22 cellular contexts compared by ENCODE assay signal in the genomic region with DNA sequence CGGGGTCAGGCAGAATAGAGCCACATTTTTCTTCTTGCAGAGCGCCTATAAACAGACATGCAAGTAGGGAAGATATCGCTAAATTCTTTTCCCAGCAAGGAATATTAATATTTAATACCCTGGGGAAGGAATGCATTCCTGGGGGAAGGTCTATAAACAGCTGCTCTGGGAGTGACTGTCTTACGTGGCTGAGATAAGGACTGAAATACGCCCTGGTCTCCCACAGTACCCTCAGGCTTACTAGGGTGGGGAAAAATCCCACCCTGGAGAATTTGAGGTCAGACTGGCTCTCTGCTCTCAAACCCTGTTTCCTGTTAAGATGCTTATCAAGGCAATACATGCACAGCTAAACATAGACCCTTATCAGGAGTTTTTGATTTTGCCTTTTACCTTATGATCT.
"Had no signal": no experiment of that assay in that cellular context is flagged by ENCODE, and none has a peak within 500 bp of the region (broad histone marks: within the 10 kb centered on the region; RNA-seq: fewer than 3 reads in every experiment).

No MANE protein-coding gene starts in this region.

- H3K4me3 ChIP-seq: hepatocyte, left ventricle myocardium inferior, lung, ovary, right atrium auricular region, spleen, tibial nerve, uterus had no signal

- DNase-seq: islet precursor cell; left ventricle myocardium inferior; mesendoderm; naive B cell; ovary; small intestine; spleen; stimulated activated CD4-positive, alpha-beta T cell treated with anti-CD3 and anti-CD28 coated beads, Interleukin-4, amount 100 ng/mL, for 24 hours; stimulated activated naive CD4-positive, alpha-beta T cell treated with Interleukin-2 at 50 U/mL for 16 hours; stimulated activated naive CD8-positive, alpha-beta T cell treated with anti-CD3 and anti-CD28 coated beads, Interleukin-15, amount 100 ng/mL, for 72 hours; substantia nigra; uterus had no signal

- FAIRE-seq: small intestine had no signal

- H2AFZ ChIP-seq: hepatocyte had no signal

- H3K27ac Mint-ChIP-seq: mesothelial cell of epicardium; naive B cell; natural killer cell treated with Interleukin-12 subunit alpha and Interleukin-12 subunit beta and Interleukin-15 and Interleukin-18, amount 100 ng/mL, for 72 hours; progenitor cell of endocrine pancreas; stimulated activated effector memory CD8-positive, alpha-beta T cell treated with anti-CD3 and anti-CD28 coated beads, Interleukin-12 subunit alpha, Interleukin-12 subunit beta, amount 100 ng/mL, for 72 hours; stimulated activated naive CD8-positive, alpha-beta T cell treated with anti-CD3 and anti-CD28 coated beads, Interleukin-15, amount 100 ng/mL, for 72 hours; type B pancreatic cell had no signal

- H3K36me3 ChIP-seq: ovary, right atrium auricular region, uterus had no signal

- H3K27me3 ChIP-seq: hepatocyte, ovary, right atrium auricular region, spleen, tibial nerve, uterus had no signal

- H3K4me3 Mint-ChIP-seq: mesothelial cell of epicardium; naive B cell; natural killer cell treated with Interleukin-12 subunit alpha and Interleukin-12 subunit beta and Interleukin-15 and Interleukin-18, amount 100 ng/mL, for 72 hours; stimulated activated effector memory CD8-positive, alpha-beta T cell treated with anti-CD3 and anti-CD28 coated beads, Interleukin-12 subunit alpha, Interleukin-12 subunit beta, amount 100 ng/mL, for 72 hours; stimulated activated naive CD8-positive, alpha-beta T cell treated with anti-CD3 and anti-CD28 coated beads, Interleukin-15, amount 100 ng/mL, for 72 hours; type B pancreatic cell had no signal

- H3K27me3 Mint-ChIP-seq: naive B cell; natural killer cell treated with Interleukin-12 subunit alpha and Interleukin-12 subunit beta and Interleukin-15 and Interleukin-18, amount 100 ng/mL, for 72 hours; progenitor cell of endocrine pancreas; stimulated activated naive CD8-positive, alpha-beta T cell treated with anti-CD3 and anti-CD28 coated beads, Interleukin-15, amount 100 ng/mL, for 72 hours; type B pancreatic cell had no signal

- H3K9me3 ChIP-seq: ovary had no signal

- H3K79me2 ChIP-seq: hepatocyte had no signal

- ATAC-seq: natural killer cell treated with Interleukin-12 subunit alpha and Interleukin-12 subunit beta and Interleukin-15 and Interleukin-18, amount 100 ng/mL, for 72 hours; sciatic nerve; stimulated activated effector memory CD8-positive, alpha-beta T cell treated with anti-CD3 and anti-CD28 coated beads, Interleukin-12 subunit alpha, Interleukin-12 subunit beta, amount 100 ng/mL, for 72 hours; stimulated activated naive CD8-positive, alpha-beta T cell treated with anti-CD3 and anti-CD28 coated beads, Interleukin-15, amount 100 ng/mL, for 72 hours had no signal

- H3K4me2 ChIP-seq: hepatocyte had no signal

- H3K4me1 ChIP-seq: left ventricle myocardium inferior, right atrium auricular region, spleen, tibial nerve, uterus had no signal

- H3K36me3 Mint-ChIP-seq: stimulated activated effector memory CD8-positive, alpha-beta T cell treated with anti-CD3 and anti-CD28 coated beads, Interleukin-12 subunit alpha, Interleukin-12 subunit beta, amount 100 ng/mL, for 72 hours had no signal

- H3K4me1 Mint-ChIP-seq: mesothelial cell of epicardium; naive B cell; stimulated activated effector memory CD8-positive, alpha-beta T cell treated with anti-CD3 and anti-CD28 coated beads, Interleukin-12 subunit alpha, Interleukin-12 subunit beta, amount 100 ng/mL, for 72 hours; stimulated activated naive CD8-positive, alpha-beta T cell treated with anti-CD3 and anti-CD28 coated beads, Interleukin-15, amount 100 ng/mL, for 72 hours had no signal

- H3K27ac ChIP-seq: hepatocyte, left ventricle myocardium inferior, ovary, right atrium auricular region, spleen, tibial nerve, uterus had no signal
